In genomic region chr22:18023509-18024275, GRCh38 we compare ENCODE assay signal across 8 cellular contexts. TPM values are rescaled to one million over a fixed set of nuclear protein-coding genes. Genes with fewer than 3 reads are reported as not detected.
DNase-seq lines count a peak whose midpoint lies in the region; ATAC-seq, FAIRE-seq and TF ChIP-seq lines count a peak whose summit lies in the region.

No MANE protein-coding gene starts in this region.

- peaks cover 16% of the 10 kb centered on the region for H3K4me1 Mint-ChIP-seq in WTC11

- H3K36me3 ChIP-seq in left lung, result no peaks in the 10 kb centered on the region

- TF ChIP-seq CTCF in WTC11 (IDR thresholded peaks at IDR 0.05) (no peak), left lung (IDR thresholded peaks at IDR 0.05) (no peak), D721Med (IDR thresholded peaks at IDR 0.05; ENCODE audit: insufficient read depth, missing control alignments) (no peak)

- no peak for FAIRE-seq in D721Med (lab: Jason Lieb, UNC)

- H3K9me3 ChIP-seq in left lung, result no peaks in the 10 kb centered on the region

- peak; percentile 91 for ATAC-seq in WTC11
- peak; percentile 92 for ATAC-seq in left lung

- no peaks in the 10 kb centered on the region for H3K9me3 Mint-ChIP-seq in WTC11

- no peak overlapping the region for H3K27ac ChIP-seq in left lung

- no peaks in the 10 kb centered on the region for H3K36me3 Mint-ChIP-seq in WTC11

- peaks cover 16 to 66% of the 10 kb centered on the region in 2 donors for H3K27me3 ChIP-seq in left lung

- peaks cover 0 to 17% of the 10 kb centered on the region in 2 donors for H3K4me1 ChIP-seq in left lung

- DNase-seq in NCI-H2081 (lab: John Stamatoyannopoulos, UW) (peak; percentile 59 to 81), NCI-H2081 treated with DMSO at 0.1 percent for 48 hours (lab: John Stamatoyannopoulos, UW) (no peak), NCI-H128 (lab: John Stamatoyannopoulos, UW; ENCODE audit: unreplicated experiment) (peak; percentile 27), WTC11 (ENCODE audit: low spot score) (peak; percentile 67), ecto neural progenitor cell (ENCODE audit: low spot score) (peak; percentile 73), left lung (peak; percentile 63 to 81), D721Med (ENCODE audit: insufficient read length, low spot score) (no peak)
- DNase-seq in stimulated activated CD4-positive, alpha-beta T cell treated with anti-CD3 and anti-CD28 coated beads, Interleukin-1b, Interleukin-23, amount 100 ng/mL, for 48 hours, result peak; percentile 13

- POLR2A ChIA-PET in WTC11 (lab: Charles Lee), result interaction anchor here (0.6 to 1.5 kb wide), 2 partner anchors 23 to 386 kb away, joined by 3 read pairs; no protein-coding TSS in a partner anchor

- CTCF ChIA-PET in WTC11 (lab: Charles Lee), result interaction anchor here (0.7 to 2.5 kb wide), 10 partner anchors 19 to 244 kb away, joined by 3 to 13 read pairs (median 6); no protein-coding TSS in a partner anchor

- H3K4me3 Mint-ChIP-seq in WTC11, result peak overlapping the region; percentile 91

- no peak overlapping the region for H3K27ac Mint-ChIP-seq in WTC11

- peaks cover 70% of the 10 kb centered on the region for H3K27me3 Mint-ChIP-seq in WTC11 (ENCODE audit: low read depth)

- peak overlapping the region; percentile 39 to 47 for H3K4me3 ChIP-seq in left lung

- intact Hi-C loops in left lung (cut with DNase I), result loop anchor here in 1 of 2 donors (10.0 kb wide), 1 partner anchor 51 kb away; the partner anchor contains the start of gene PEX26

TF ChIP-seq in WTC11, 78 proteins besides CTCF, POLR2A, EP300 and RAD21:
- peak; percentile 38; the same call in 1 of the 2 replicates for TF ChIP-seq MAX (CRISPR knock-in tag; IDR thresholded peaks at IDR 0.05)
- TF ChIP-seq, protein P1, sequence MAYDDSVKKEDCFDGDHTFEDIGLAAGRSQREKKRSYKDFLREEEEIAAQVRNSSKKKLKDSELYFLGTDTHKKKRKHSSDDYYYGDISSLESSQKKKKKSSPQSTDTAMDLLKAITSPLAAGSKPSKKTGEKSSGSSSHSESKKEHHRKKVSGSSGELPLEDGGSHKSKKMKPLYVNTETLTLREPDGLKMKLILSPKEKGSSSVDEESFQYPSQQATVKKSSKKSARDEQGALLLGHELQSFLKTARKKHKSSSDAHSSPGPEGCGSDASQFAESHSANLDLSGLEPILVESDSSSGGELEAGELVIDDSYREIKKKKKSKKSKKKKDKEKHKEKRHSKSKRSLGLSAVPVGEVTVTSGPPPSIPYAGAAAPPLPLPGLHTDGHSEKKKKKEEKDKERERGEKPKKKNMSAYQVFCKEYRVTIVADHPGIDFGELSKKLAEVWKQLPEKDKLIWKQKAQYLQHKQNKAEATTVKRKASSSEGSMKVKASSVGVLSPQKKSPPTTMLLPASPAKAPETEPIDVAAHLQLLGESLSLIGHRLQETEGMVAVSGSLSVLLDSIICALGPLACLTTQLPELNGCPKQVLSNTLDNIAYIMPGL (CRISPR knock-in tag; IDR thresholded peaks at IDR 0.05), result peak; percentile 60
- no peak for TF ChIP-seq CBFB (CRISPR knock-in tag; IDR thresholded peaks at IDR 0.05; ENCODE audit: low read depth)

RNA-seq across cellular contexts. Expression of gene MICAL3, which starts 0.7 kb away (rescaled TPM):
- total RNA-seq in WTC11 (2021) (35.6 to 41.2 TPM (median 38.8 TPM) in 3 replicates), left lung (10 to 100 TPM; 24.9 to 29.8 TPM)

RNA-seq across cellular contexts. Expression of gene PEX26, which starts 54.1 kb away (rescaled TPM):
- 43.0 to 52.3 TPM (median 44.8 TPM) in 3 replicates for total RNA-seq in WTC11 (2021)
- 10 to 100 TPM; 35.8 to 39.4 TPM for total RNA-seq in left lung

Comparison
In these comparisons a context has a peak if more than half of its experiments do, and no peak if none do; other contexts are left out.
1. DNase-seq: peak in NCI-H2081 (2 of 2), NCI-H128 (single experiment), WTC11 (single experiment), ecto neural progenitor cell (single experiment), left lung (2 of 2) and stimulated activated CD4-positive, alpha-beta T cell treated with anti-CD3 and anti-CD28 coated beads, Interleukin-1b, Interleukin-23, amount 100 ng/mL, for 48 hours (single experiment); none in NCI-H2081 treated with DMSO at 0.1 percent for 48 hours (single experiment) and D721Med (single experiment).